In the genomic region with DNA sequence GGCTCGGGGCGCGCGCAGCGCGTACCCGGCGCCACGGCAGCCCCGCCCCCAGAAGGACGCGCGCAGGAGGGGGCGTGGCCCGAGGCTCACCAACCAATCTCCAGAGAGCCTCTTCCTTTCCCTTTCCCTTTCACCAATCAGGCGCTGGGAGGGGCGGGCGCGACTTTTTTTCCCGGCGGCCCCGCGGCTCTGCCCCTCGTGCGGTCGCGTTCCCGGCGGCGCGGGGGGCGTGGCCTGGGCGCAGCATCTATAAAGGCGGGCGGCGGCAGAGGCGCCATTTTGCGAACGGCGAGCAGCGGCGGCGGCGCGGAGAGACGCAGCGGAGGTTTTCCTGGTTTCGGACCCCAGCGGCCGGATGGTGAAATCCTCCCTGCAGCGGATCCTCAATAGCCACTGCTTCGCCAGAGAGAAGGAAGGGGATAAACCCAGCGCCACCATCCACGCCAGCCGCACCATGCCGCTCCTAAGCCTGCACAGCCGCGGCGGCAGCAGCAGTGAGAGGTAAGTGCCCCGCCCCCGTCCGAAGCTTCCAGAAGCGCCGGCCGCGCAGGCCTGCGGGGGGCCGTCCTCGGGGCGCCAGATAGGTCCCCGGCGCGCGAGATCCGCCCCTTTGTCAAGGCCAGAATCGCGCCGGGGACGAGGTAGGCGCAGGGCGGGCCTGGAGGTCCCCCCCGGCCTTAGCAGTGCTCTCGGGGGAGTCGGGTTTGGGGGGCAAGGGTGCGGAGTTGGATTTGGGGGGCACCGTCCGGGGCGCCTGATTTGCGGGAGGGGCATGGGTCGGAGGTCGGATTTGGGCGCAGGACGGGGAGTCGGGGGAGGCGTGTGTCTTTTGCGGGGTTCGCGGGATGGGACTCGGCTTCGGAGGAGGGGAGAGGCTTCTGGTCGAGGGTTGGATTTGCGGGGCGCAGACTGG, we compare ENCODE assay signal across 1 cellular context.
TF ChIP-seq lines count a peak whose summit lies in the region.

No MANE protein-coding gene starts in this region.

TF ChIP-seq in HEK293, 187 proteins besides CTCF, POLR2A, EP300 and RAD21 (continued from another document):
- TF ChIP-seq ZNF18 (tag by site-specific recombination; IDR thresholded peaks at IDR 0.05) = no peak
- peak; percentile 93 for TF ChIP-seq SP3 (tag by site-specific recombination; IDR thresholded peaks at IDR 0.05)
- TF ChIP-seq WT1 (tag by site-specific recombination; IDR thresholded peaks at IDR 0.05) = no peak; the same call in 1 of the 2 replicates
- TF ChIP-seq, protein P1, sequence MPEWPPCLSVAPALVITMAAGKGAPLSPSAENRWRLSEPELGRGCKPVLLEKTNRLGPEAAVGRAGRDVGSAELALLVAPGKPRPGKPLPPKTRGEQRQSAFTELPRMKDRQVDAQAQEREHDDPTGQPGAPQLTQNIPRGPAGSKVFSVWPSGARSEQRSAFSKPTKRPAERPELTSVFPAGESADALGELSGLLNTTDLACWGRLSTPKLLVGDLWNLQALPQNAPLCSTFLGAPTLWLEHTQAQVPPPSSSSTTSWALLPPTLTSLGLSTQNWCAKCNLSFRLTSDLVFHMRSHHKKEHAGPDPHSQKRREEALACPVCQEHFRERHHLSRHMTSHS (tag by site-specific recombination; IDR thresholded peaks at IDR 0.05) = no peak
- TF ChIP-seq ZBTB17 (tag by site-specific recombination; IDR thresholded peaks at IDR 0.05) = no peak
- no peak for TF ChIP-seq ZNF112 (tag by site-specific recombination; IDR thresholded peaks at IDR 0.05)
- TF ChIP-seq, protein P2, sequence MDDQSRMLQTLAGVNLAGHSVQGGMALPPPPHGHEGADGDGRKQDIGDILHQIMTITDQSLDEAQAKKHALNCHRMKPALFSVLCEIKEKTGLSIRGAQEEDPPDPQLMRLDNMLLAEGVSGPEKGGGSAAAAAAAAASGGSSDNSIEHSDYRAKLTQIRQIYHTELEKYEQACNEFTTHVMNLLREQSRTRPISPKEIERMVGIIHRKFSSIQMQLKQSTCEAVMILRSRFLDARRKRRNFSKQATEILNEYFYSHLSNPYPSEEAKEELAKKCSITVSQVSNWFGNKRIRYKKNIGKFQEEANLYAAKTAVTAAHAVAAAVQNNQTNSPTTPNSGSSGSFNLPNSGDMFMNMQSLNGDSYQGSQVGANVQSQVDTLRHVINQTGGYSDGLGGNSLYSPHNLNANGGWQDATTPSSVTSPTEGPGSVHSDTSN (CRISPR knock-in tag; IDR thresholded peaks at IDR 0.05) = peak; percentile 49; the same call in 1 of the 2 replicates
- no peak for TF ChIP-seq ZNF791 (tag by site-specific recombination; IDR thresholded peaks at IDR 0.05)
- no peak for TF ChIP-seq ZNF521 (tag by site-specific recombination; IDR thresholded peaks at IDR 0.05)
- TF ChIP-seq PRDM1 (tag by site-specific recombination; IDR thresholded peaks at IDR 0.05) = no peak
- no peak for TF ChIP-seq HOXC10 (CRISPR knock-in tag; IDR thresholded peaks at IDR 0.05)
- 0 out of 2 replicates have a peak, but pooled peaks have one; percentile 13 for TF ChIP-seq KLF7 (tag by site-specific recombination; IDR thresholded peaks at IDR 0.05; ENCODE audit: borderline replicate concordance)
- no peak for TF ChIP-seq SCRT2 (tag by site-specific recombination; IDR thresholded peaks at IDR 0.05)
- no peak for TF ChIP-seq ZNF221 (tag by site-specific recombination; IDR thresholded peaks at IDR 0.05; ENCODE audit: borderline replicate concordance)
- no peak for TF ChIP-seq ZNF155 (tag by site-specific recombination; IDR thresholded peaks at IDR 0.05)
- TF ChIP-seq ZNF473 (tag by site-specific recombination; IDR thresholded peaks at IDR 0.05) = no peak
- no peak for TF ChIP-seq ZNF184 (tag by site-specific recombination; IDR thresholded peaks at IDR 0.05)
- peak; percentile 32; the same call in 1 of the 2 replicates for TF ChIP-seq ZBTB8A (tag by site-specific recombination; IDR thresholded peaks at IDR 0.05)
- no peak for TF ChIP-seq ZNF426 (tag by site-specific recombination; IDR thresholded peaks at IDR 0.05)
- TF ChIP-seq ZNF677 (tag by site-specific recombination; IDR thresholded peaks at IDR 0.05) = peak; percentile 45; the same call in 1 of the 2 replicates
- no peak for TF ChIP-seq ZSCAN16 (tag by site-specific recombination; IDR thresholded peaks at IDR 0.05)
- no peak for TF ChIP-seq ZNF670 (tag by site-specific recombination; IDR thresholded peaks at IDR 0.05; ENCODE audit: low read depth)
- no peak for TF ChIP-seq TRIM28 (IDR thresholded peaks at IDR 0.05; ENCODE audit: borderline replicate concordance, low read length)
- peak; percentile 92 for TF ChIP-seq KLF9 (tag by site-specific recombination; IDR thresholded peaks at IDR 0.05; ENCODE audit: low read depth)
- TF ChIP-seq, protein P3, sequence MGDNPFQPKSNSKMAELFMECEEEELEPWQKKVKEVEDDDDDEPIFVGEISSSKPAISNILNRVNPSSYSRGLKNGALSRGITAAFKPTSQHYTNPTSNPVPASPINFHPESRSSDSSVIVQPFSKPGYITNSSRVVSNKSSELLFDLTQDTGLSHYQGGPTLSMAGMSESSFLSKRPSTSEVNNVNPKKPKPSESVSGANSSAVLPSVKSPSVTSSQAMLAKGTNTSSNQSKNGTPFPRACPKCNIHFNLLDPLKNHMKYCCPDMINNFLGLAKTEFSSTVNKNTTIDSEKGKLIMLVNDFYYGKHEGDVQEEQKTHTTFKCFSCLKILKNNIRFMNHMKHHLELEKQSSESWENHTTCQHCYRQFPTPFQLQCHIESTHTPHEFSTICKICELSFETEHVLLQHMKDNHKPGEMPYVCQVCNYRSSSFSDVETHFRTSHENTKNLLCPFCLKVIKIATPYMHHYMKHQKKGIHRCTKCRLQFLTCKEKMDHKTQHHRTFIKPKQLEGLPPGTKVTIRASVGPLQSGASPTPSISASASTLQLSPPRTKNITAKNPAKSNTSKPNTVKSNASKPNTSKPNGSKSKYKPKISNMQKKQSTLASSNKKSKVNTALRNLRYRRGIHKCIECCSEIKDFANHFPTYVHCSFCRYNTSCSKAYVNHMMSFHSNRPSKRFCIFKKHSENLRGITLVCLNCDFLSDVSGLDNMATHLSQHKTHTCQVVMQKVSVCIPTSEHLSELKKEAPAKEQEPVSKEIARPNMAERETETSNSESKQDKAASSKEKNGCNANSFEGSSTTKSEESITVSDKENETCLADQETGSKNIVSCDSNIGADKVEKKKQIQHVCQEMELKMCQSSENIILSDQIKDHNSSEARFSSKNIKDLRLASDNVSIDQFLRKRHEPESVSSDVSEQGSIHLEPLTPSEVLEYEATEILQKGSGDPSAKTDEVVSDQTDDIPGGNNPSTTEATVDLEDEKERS (tag by site-specific recombination; IDR thresholded peaks at IDR 0.05) = no peak
- no peak; the same call in 1 of the 2 replicates for TF ChIP-seq ZNF292 (tag by site-specific recombination; IDR thresholded peaks at IDR 0.05; ENCODE audit: borderline replicate concordance, low read depth)
- TF ChIP-seq MZF1 (tag by site-specific recombination; IDR thresholded peaks at IDR 0.05; ENCODE audit: borderline replicate concordance) = no peak
- TF ChIP-seq ZNF830 (tag by site-specific recombination; IDR thresholded peaks at IDR 0.05; ENCODE audit: low read depth) = no peak
- no peak for TF ChIP-seq ZNF366 (tag by site-specific recombination; conservative IDR thresholded peaks at IDR 0.05)
